Comparison of ENCODE assay signal across 9 cellular contexts in genomic region chr17:47948706-47949196, GRCh38. TPM values are rescaled to one million over a fixed set of nuclear protein-coding genes. Genes with fewer than 3 reads are reported as not detected.
DNase-seq lines count a peak whose midpoint lies in the region; ATAC-seq, FAIRE-seq and TF ChIP-seq lines count a peak whose summit lies in the region.
"Had no signal": no experiment of that assay in that cellular context is flagged by ENCODE, and none has a peak within 500 bp of the region (broad histone marks: within the 10 kb centered on the region; RNA-seq: fewer than 3 reads in every experiment).

No MANE protein-coding gene starts in this region.

- peak overlapping the region; percentile 78 for H3K27ac Mint-ChIP-seq in activated CD8-positive, alpha-beta memory T cell treated with anti-CD3 and anti-CD28 coated beads, Interleukin-2, amount 10 ng/mL, durations not matched to agents 7 days and 5 days
- peak overlapping the region; percentile 69 for H3K27ac Mint-ChIP-seq in activated T-helper 1 cell treated with anti-CD3 and anti-CD28 coated beads, Interleukin-12 subunit alpha, Interleukin-12 subunit beta, Interleukin-2, Interleukin-4 antibody, amounts not matched to agents 30 ng/mL and 10 ng/mL and 1 ng/mL, durations not matched to agents 14 hours and 24 hours and 36 hours

- H3K79me2 ChIP-seq in keratinocyte (ENCODE audit: control insufficient read depth, insufficient read depth, low read length): peaks cover under 1% of the 10 kb centered on the region

- no peaks in the 10 kb centered on the region for H3K27me3 Mint-ChIP-seq in activated CD8-positive, alpha-beta memory T cell treated with anti-CD3 and anti-CD28 coated beads, Interleukin-2, amount 10 ng/mL, durations not matched to agents 7 days and 5 days
- no peaks in the 10 kb centered on the region for H3K27me3 Mint-ChIP-seq in activated T-helper 1 cell treated with anti-CD3 and anti-CD28 coated beads, Interleukin-12 subunit alpha, Interleukin-12 subunit beta, Interleukin-2, Interleukin-4 antibody, amounts not matched to agents 30 ng/mL and 10 ng/mL and 1 ng/mL, durations not matched to agents 14 hours and 24 hours and 36 hours (ENCODE audit: insufficient read depth)

- 25% methylated on average over 5 of the region's 5 CpGs for WGBS in tibial nerve, 2 donors

- no peak for TF ChIP-seq POLR2A in tibial nerve (IDR thresholded peaks at IDR 0.05)

- H3K4me3 Mint-ChIP-seq in activated CD8-positive, alpha-beta memory T cell treated with anti-CD3 and anti-CD28 coated beads, Interleukin-2, amount 10 ng/mL, durations not matched to agents 7 days and 5 days: no peak overlapping the region
- peak overlapping the region; percentile 70 for H3K4me3 Mint-ChIP-seq in activated T-helper 1 cell treated with anti-CD3 and anti-CD28 coated beads, Interleukin-12 subunit alpha, Interleukin-12 subunit beta, Interleukin-2, Interleukin-4 antibody, amounts not matched to agents 30 ng/mL and 10 ng/mL and 1 ng/mL, durations not matched to agents 14 hours and 24 hours and 36 hours

- TF ChIP-seq CTCF in keratinocyte (optimal IDR thresholded peaks at IDR 0.05 in 1 of 3, IDR thresholded peaks at IDR 0.05 in 1 of 3, conservative IDR thresholded peaks at IDR 0.05 in 1 of 3; ENCODE audit: extremely low read depth in 1 of 3, insufficient read depth in 2 of 3, low read length in 3 of 3) (peak in 1 of 3 experiments; percentile 42), tibial nerve (IDR thresholded peaks at IDR 0.05) (no peak)

- ATAC-seq in activated CD8-positive, alpha-beta memory T cell treated with anti-CD3 and anti-CD28 coated beads, Interleukin-2, amount 10 ng/mL, durations not matched to agents 7 days and 5 days: peak; percentile 18
- no peak for ATAC-seq in GM21447 (IDR thresholded peaks at IDR 0.05; ENCODE audit: unreplicated experiment)

- H3K27ac ChIP-seq in keratinocyte (ENCODE audit: control insufficient read depth, insufficient read depth, low read length): peak overlapping the region; percentile 6
- H3K27ac ChIP-seq in tibial nerve: peak overlapping the region in 3 of 4 donors; percentile 75 to 79 (median 78)

- no peaks in the 10 kb centered on the region for H3K9me1 ChIP-seq in keratinocyte (ENCODE audit: control insufficient read depth, extremely low read depth, insufficient read depth, low read length)

- no peaks in the 10 kb centered on the region for H4K20me1 ChIP-seq in keratinocyte (ENCODE audit: control insufficient read depth, extremely low read depth, insufficient read depth, low read length)

- dilution Hi-C loops in keratinocyte (cut with MboI; ENCODE audit: extremely low pct_ligation_motif_present, low sequenced_read_pairs): no loop called here

- H2AFZ ChIP-seq in keratinocyte (ENCODE audit: control insufficient read depth, low read length): no peak overlapping the region

- FAIRE-seq in keratinocyte (lab: Jason Lieb, UNC): no peak

- H3K36me3 ChIP-seq in keratinocyte (ENCODE audit: control insufficient read depth in 2 of 2, extremely low read depth in 1 of 2, insufficient read depth in 2 of 2, low read length in 2 of 2) (peaks cover 27 to 50% of the 10 kb centered on the region in 2 experiments), tibial nerve (peaks cover 0 to 30% (median 0%) of the 10 kb centered on the region in 3 donors)

- CTCF ChIA-PET in activated CD8-positive, alpha-beta memory T cell treated with anti-CD3 and anti-CD28 coated beads, Interleukin-2, amount 10 ng/mL, durations not matched to agents 7 days and 5 days (lab: Charles Lee): interaction anchor here (0.6 to 18.6 kb wide), 31 partner anchors 8 to 939 kb away, joined by 3 to 383 read pairs (median 4); partner anchors contain the start of genes CDK5RAP3, EFCAB13, LRRC46 and MRPL10

- H3K9me3 ChIP-seq in keratinocyte (ENCODE audit: control insufficient read depth, low read depth, low read length) (no peaks in the 10 kb centered on the region), tibial nerve (no peaks in the 10 kb centered on the region)
- H3K9me3 ChIP-seq: BE2C had no signal

- H3K27me3 ChIP-seq in keratinocyte (ENCODE audit: control insufficient read depth, extremely low read depth, insufficient read depth, low read length) (no peaks in the 10 kb centered on the region), tibial nerve (no peaks in the 10 kb centered on the region)
- H3K27me3 ChIP-seq: BE2C had no signal

- H3K4me3 ChIP-seq in keratinocyte (ENCODE audit: control insufficient read depth in 2 of 3, extremely low read depth in 1 of 3, insufficient read depth in 2 of 3, low read depth in 1 of 3, low read length in 3 of 3) (no peak overlapping the region), tibial nerve (no peak overlapping the region)

- H3K9me3 Mint-ChIP-seq in activated CD8-positive, alpha-beta memory T cell treated with anti-CD3 and anti-CD28 coated beads, Interleukin-2, amount 10 ng/mL, durations not matched to agents 7 days and 5 days (ENCODE audit: low read depth): no peaks in the 10 kb centered on the region
- H3K9me3 Mint-ChIP-seq in activated T-helper 1 cell treated with anti-CD3 and anti-CD28 coated beads, Interleukin-12 subunit alpha, Interleukin-12 subunit beta, Interleukin-2, Interleukin-4 antibody, amounts not matched to agents 30 ng/mL and 10 ng/mL and 1 ng/mL, durations not matched to agents 14 hours and 24 hours and 36 hours: no peaks in the 10 kb centered on the region

- H3K9ac ChIP-seq in keratinocyte (ENCODE audit: control insufficient read depth, extremely low read depth, insufficient read depth, low read length): peak overlapping the region; percentile 64

- no peak overlapping the region for H3K4me2 ChIP-seq in keratinocyte (ENCODE audit: control insufficient read depth, extremely low read depth, insufficient read depth, low read depth, low read length)

- H3K4me1 ChIP-seq in keratinocyte (ENCODE audit: control insufficient read depth, extremely low read depth, insufficient read depth, low read length): peaks cover 19% of the 10 kb centered on the region
- peaks cover 0 to 29% (median 13%) of the 10 kb centered on the region in 4 donors for H3K4me1 ChIP-seq in tibial nerve

- TF ChIP-seq EP300 in tibial nerve (IDR thresholded peaks at IDR 0.05): no peak

- H3K36me3 Mint-ChIP-seq in activated CD8-positive, alpha-beta memory T cell treated with anti-CD3 and anti-CD28 coated beads, Interleukin-2, amount 10 ng/mL, durations not matched to agents 7 days and 5 days: peaks cover 25% of the 10 kb centered on the region
- H3K36me3 Mint-ChIP-seq in activated T-helper 1 cell treated with anti-CD3 and anti-CD28 coated beads, Interleukin-12 subunit alpha, Interleukin-12 subunit beta, Interleukin-2, Interleukin-4 antibody, amounts not matched to agents 30 ng/mL and 10 ng/mL and 1 ng/mL, durations not matched to agents 14 hours and 24 hours and 36 hours (ENCODE audit: low read depth): peaks cover 35% of the 10 kb centered on the region

- intact Hi-C loops in activated T-helper 1 cell treated with anti-CD3 and anti-CD28 coated beads, Interleukin-12 subunit alpha, Interleukin-12 subunit beta, Interleukin-2, Interleukin-4 antibody, amounts not matched to agents 30 ng/mL and 10 ng/mL and 1 ng/mL, durations not matched to agents 14 hours and 24 hours and 36 hours (cut with micrococcal nuclease): loop anchor here (1.0 to 2.0 kb wide), 4 partner anchors 7 to 126 kb away; partner anchors contain the start of gene PNPO

- peaks cover 44% of the 10 kb centered on the region for H3K4me1 Mint-ChIP-seq in activated CD8-positive, alpha-beta memory T cell treated with anti-CD3 and anti-CD28 coated beads, Interleukin-2, amount 10 ng/mL, durations not matched to agents 7 days and 5 days
- H3K4me1 Mint-ChIP-seq in activated T-helper 1 cell treated with anti-CD3 and anti-CD28 coated beads, Interleukin-12 subunit alpha, Interleukin-12 subunit beta, Interleukin-2, Interleukin-4 antibody, amounts not matched to agents 30 ng/mL and 10 ng/mL and 1 ng/mL, durations not matched to agents 14 hours and 24 hours and 36 hours (ENCODE audit: low read depth): peaks cover 46% of the 10 kb centered on the region

- DNase-seq in activated CD8-positive, alpha-beta memory T cell treated with anti-CD3 and anti-CD28 coated beads, Interleukin-2, amount 10 ng/mL, durations not matched to agents 7 days and 5 days: no peak
- DNase-seq in activated CD8-positive, alpha-beta memory T cell treated with anti-CD3 and anti-CD28 coated beads, Interleukin-2, amount 50 U/mL, for 4 hours: no peak
- no peak for DNase-seq in activated T-helper 1 cell treated with anti-CD3 and anti-CD28 coated beads, Interleukin-12 subunit alpha, Interleukin-12 subunit beta, Interleukin-2, Interleukin-4 antibody, amounts not matched to agents 30 ng/mL and 10 ng/mL and 1 ng/mL, durations not matched to agents 14 hours and 24 hours and 36 hours (ENCODE audit: low spot score)
- DNase-seq in keratinocyte (ENCODE audit: low read depth, low spot score): no peak
- no peak for DNase-seq in tibial nerve (ENCODE audit: low spot score in 2 of 2)
- DNase-seq in COLO829 (ENCODE audit: low spot score): no peak
- no peak for DNase-seq in T-helper 9 cell

RNA-seq across cellular contexts. Expression of gene PNPO, which starts 7.4 kb away (rescaled TPM):
- 10 to 100 TPM; 28.0 to 30.4 TPM for total RNA-seq in activated CD8-positive, alpha-beta memory T cell treated with anti-CD3 and anti-CD28 coated beads, Interleukin-2, amount 10 ng/mL, durations not matched to agents 7 days and 5 days
- total RNA-seq in activated T-helper 1 cell treated with anti-CD3 and anti-CD28 coated beads, Interleukin-12 subunit alpha, Interleukin-12 subunit beta, Interleukin-2, Interleukin-4 antibody, amounts not matched to agents 30 ng/mL and 10 ng/mL and 1 ng/mL, durations not matched to agents 14 hours and 24 hours and 36 hours: 58.8 and 60.7 TPM in 2 replicates
- 35.5 to 71.9 TPM (median 41.1 TPM) in 3 replicates for polyA plus RNA-seq in keratinocyte
- 5.4 TPM for polyA plus RNA-seq in keratinocyte (2011; ENCODE audit: low read depth)
- 41.4 and 45.0 TPM in 2 replicates for polyA plus RNA-seq in keratinocyte (2011; cell fraction: cytosol; rRNA removed)
- 31.6 and 37.0 TPM in 2 replicates for polyA plus RNA-seq in keratinocyte (2011; cell fraction: nucleus; rRNA removed)
- polyA plus RNA-seq in keratinocyte (2012; ENCODE audit: low replicate concordance): 19.8 and 30.0 TPM in 2 replicates
- polyA minus RNA-seq in keratinocyte: 54.3 to 92.5 TPM (median 80.0 TPM) in 3 replicates
- polyA minus RNA-seq in keratinocyte (2011; cell fraction: cytosol; rRNA and poly(A)+ RNA removed): 65.0 TPM
- polyA minus RNA-seq in keratinocyte (2011; cell fraction: nucleus; rRNA and poly(A)+ RNA removed): 19.4 and 26.8 TPM in 2 replicates
- total RNA-seq in tibial nerve: 10 to 100 TPM; 36.0 to 56.8 (median 51.2) TPM

RNA-seq across cellular contexts. Expression of gene PRR15L, which starts 8.9 kb away (rescaled TPM):
- total RNA-seq in activated CD8-positive, alpha-beta memory T cell treated with anti-CD3 and anti-CD28 coated beads, Interleukin-2, amount 10 ng/mL, durations not matched to agents 7 days and 5 days: not detected
- total RNA-seq in activated T-helper 1 cell treated with anti-CD3 and anti-CD28 coated beads, Interleukin-12 subunit alpha, Interleukin-12 subunit beta, Interleukin-2, Interleukin-4 antibody, amounts not matched to agents 30 ng/mL and 10 ng/mL and 1 ng/mL, durations not matched to agents 14 hours and 24 hours and 36 hours: not detected in 2 replicates
- polyA plus RNA-seq in keratinocyte: 0.06 to 0.24 TPM (median 0.16 TPM) in 3 replicates
- not detected for polyA plus RNA-seq in keratinocyte (2011; ENCODE audit: low read depth)
- polyA plus RNA-seq in keratinocyte (2011; cell fraction: cytosol; rRNA removed): 0.06 and 0.28 TPM in 2 replicates
- 0.15 and 0.19 TPM in 2 replicates for polyA plus RNA-seq in keratinocyte (2011; cell fraction: nucleus; rRNA removed)
- 0.11 and 0.48 TPM in 2 replicates for polyA plus RNA-seq in keratinocyte (2012; ENCODE audit: low replicate concordance)
- not detected in 3 replicates for polyA minus RNA-seq in keratinocyte
- not detected for polyA minus RNA-seq in keratinocyte (2011; cell fraction: cytosol; rRNA and poly(A)+ RNA removed)
- 0.78 TPM in 1 of 2 replicates, not detected in the other for polyA minus RNA-seq in keratinocyte (2011; cell fraction: nucleus; rRNA and poly(A)+ RNA removed)
- total RNA-seq in tibial nerve: not detected

RNA-seq across cellular contexts. Expression of gene CDK5RAP3, which starts 22.2 kb away (rescaled TPM):
- 100 to 1,000 TPM; 215 to 262 TPM for total RNA-seq in activated CD8-positive, alpha-beta memory T cell treated with anti-CD3 and anti-CD28 coated beads, Interleukin-2, amount 10 ng/mL, durations not matched to agents 7 days and 5 days
- 190 and 200 TPM in 2 replicates for total RNA-seq in activated T-helper 1 cell treated with anti-CD3 and anti-CD28 coated beads, Interleukin-12 subunit alpha, Interleukin-12 subunit beta, Interleukin-2, Interleukin-4 antibody, amounts not matched to agents 30 ng/mL and 10 ng/mL and 1 ng/mL, durations not matched to agents 14 hours and 24 hours and 36 hours
- polyA plus RNA-seq in keratinocyte: 62.7 to 79.4 TPM (median 63.9 TPM) in 3 replicates
- polyA plus RNA-seq in keratinocyte (2011; ENCODE audit: low read depth): 69.5 TPM
- polyA plus RNA-seq in keratinocyte (2011; cell fraction: cytosol; rRNA removed): 24.8 and 26.8 TPM in 2 replicates
- 316 and 363 TPM in 2 replicates for polyA plus RNA-seq in keratinocyte (2011; cell fraction: nucleus; rRNA removed)
- polyA plus RNA-seq in keratinocyte (2012; ENCODE audit: low replicate concordance): 58.2 and 79.6 TPM in 2 replicates
- polyA minus RNA-seq in keratinocyte: 39.3 to 66.2 TPM (median 50.9 TPM) in 3 replicates
- 18.8 TPM for polyA minus RNA-seq in keratinocyte (2011; cell fraction: cytosol; rRNA and poly(A)+ RNA removed)
- 39.1 and 52.5 TPM in 2 replicates for polyA minus RNA-seq in keratinocyte (2011; cell fraction: nucleus; rRNA and poly(A)+ RNA removed)
- 100 to 1,000 TPM; 163 to 310 (median 200) TPM for total RNA-seq in tibial nerve

RNA-seq across cellular contexts. Expression of gene SP2, which starts 52.7 kb away (rescaled TPM):
- 10 to 100 TPM; 21.7 to 22.9 TPM for total RNA-seq in activated CD8-positive, alpha-beta memory T cell treated with anti-CD3 and anti-CD28 coated beads, Interleukin-2, amount 10 ng/mL, durations not matched to agents 7 days and 5 days
- total RNA-seq in activated T-helper 1 cell treated with anti-CD3 and anti-CD28 coated beads, Interleukin-12 subunit alpha, Interleukin-12 subunit beta, Interleukin-2, Interleukin-4 antibody, amounts not matched to agents 30 ng/mL and 10 ng/mL and 1 ng/mL, durations not matched to agents 14 hours and 24 hours and 36 hours: 24.0 and 26.3 TPM in 2 replicates
- 1.4 to 3.9 TPM (median 2.1 TPM) in 3 replicates for polyA plus RNA-seq in keratinocyte
- polyA plus RNA-seq in keratinocyte (2011; ENCODE audit: low read depth): 3.3 TPM
- 4.6 and 5.4 TPM in 2 replicates for polyA plus RNA-seq in keratinocyte (2011; cell fraction: cytosol; rRNA removed)
- 12.5 and 13.3 TPM in 2 replicates for polyA plus RNA-seq in keratinocyte (2011; cell fraction: nucleus; rRNA removed)
- 9.8 and 11.7 TPM in 2 replicates for polyA plus RNA-seq in keratinocyte (2012; ENCODE audit: low replicate concordance)
- polyA minus RNA-seq in keratinocyte: 3.7 to 19.6 TPM (median 4.8 TPM) in 3 replicates
- polyA minus RNA-seq in keratinocyte (2011; cell fraction: cytosol; rRNA and poly(A)+ RNA removed): 6.7 TPM
- 1.9 and 3.6 TPM in 2 replicates for polyA minus RNA-seq in keratinocyte (2011; cell fraction: nucleus; rRNA and poly(A)+ RNA removed)
- 1 to 10 TPM; 5.9 to 7.2 (median 7.1) TPM for total RNA-seq in tibial nerve
